ENCODE assay signal across 6 cellular contexts in genomic region chr16:30369091-30369937, GRCh38. TPM values are rescaled to one million over a fixed set of nuclear protein-coding genes. Genes with fewer than 3 reads are reported as not detected.
DNase-seq lines count a peak whose midpoint lies in the region; ATAC-seq and TF ChIP-seq lines count a peak whose summit lies in the region.

No MANE protein-coding gene starts in this region.

- 0 to 1% (median 0%) methylated on average over 10 to 45 of the region's 45 CpGs for WGBS in adrenal gland, 4 donors

- TF ChIP-seq POLR2A in HCT116 (IDR thresholded peaks at IDR 0.05; ENCODE audit: borderline replicate concordance, extremely low read depth, insufficient read depth, insufficient read length) (no peak), adrenal gland (IDR thresholded peaks at IDR 0.05) (peak in 1 of 2 donors; percentile 39)

- H3K27me3 ChIP-seq in HCT116 (ENCODE audit: insufficient read depth, low read length) (no peaks in the 10 kb centered on the region), adrenal gland (no peaks in the 10 kb centered on the region)

- BruUV-seq in HCT116 (replicated peaks; lab: Mats Ljungman, UMichigan): no TSS peak

- CTCF ChIA-PET in HCT116 (lab: Charles Lee): no interaction called here

- H4K20me1 ChIP-seq in HCT116 (ENCODE audit: insufficient read depth): no peaks in the 10 kb centered on the region

- H3K4me1 ChIP-seq in HCT116 (ENCODE audit: control insufficient read depth in 1 of 2, insufficient read depth in 2 of 2, low read length in 2 of 2): peaks cover 18 to 30% of the 10 kb centered on the region in 2 experiments
- peaks cover 23 to 39% of the 10 kb centered on the region in 2 donors for H3K4me1 ChIP-seq in adrenal gland (replicated peaks in 1 of 2)

- TF ChIP-seq CTCF in HCT116 (IDR thresholded peaks at IDR 0.05 in 2 of 3, conservative IDR thresholded peaks at IDR 0.05 in 1 of 3; ENCODE audit: borderline replicate concordance in 1 of 3, insufficient read depth in 1 of 3, low read depth in 2 of 3, low read length in 2 of 3) (no peak), adrenal gland (IDR thresholded peaks at IDR 0.05) (no peak)

- peak overlapping the region; percentile 82 for H3K9ac ChIP-seq in HCT116 (ENCODE audit: low read length)

- DNase-seq in HCT116 (ENCODE audit: low read depth, low spot score): no peak
- peak; percentile 51 to 76 (median 63) for DNase-seq in adrenal gland
- peak; percentile 20 for DNase-seq in myocyte (ENCODE audit: low read depth)
- DNase-seq in HCEC 1CT: no peak
- DNase-seq in NCI-H2227 (lab: John Stamatoyannopoulos, UW; ENCODE audit: unreplicated experiment): no peak

- H3K9me3 ChIP-seq in HCT116 (ENCODE audit: control insufficient read depth in 1 of 2, insufficient read depth in 1 of 2, low read depth in 1 of 2, low read length in 2 of 2): no peaks in the 10 kb centered on the region
- no peaks in the 10 kb centered on the region for H3K9me3 ChIP-seq in adrenal gland (replicated peaks in 1 of 3)

- H3K4me2 ChIP-seq in HCT116 (ENCODE audit: low read length): peak overlapping the region; percentile 92

- intact Hi-C loops in HCT116 (cut with micrococcal nuclease) (no loop called here), adrenal gland (cut with DNase I) (no loop called here)

- H3K27ac ChIP-seq in HCT116 (ENCODE audit: low read depth, low read length) (peak overlapping the region; percentile 84), adrenal gland (peak overlapping the region; percentile 7 to 98 (median 67))

- no peaks in the 10 kb centered on the region for H3K9me2 ChIP-seq in HCT116 (ENCODE audit: insufficient read depth)

- H3K79me2 ChIP-seq in HCT116 (ENCODE audit: insufficient read depth, low read length): peaks cover 56% of the 10 kb centered on the region

- POLR2A ChIA-PET in HCT116 (lab: Charles Lee): no interaction called here

- peak overlapping the region; percentile 79 to 87 for H3K4me3 ChIP-seq in HCT116 (replicated peaks in 1 of 2; ENCODE audit: low read depth in 1 of 2, low read length in 2 of 2)
- peak overlapping the region; percentile 38 to 98 (median 76) for H3K4me3 ChIP-seq in adrenal gland

- RAD21 ChIA-PET in HCT116 (lab: Charles Lee; ENCODE audit: low non-redundant PET in 1 of 2, low total read pairs in 2 of 2, uncharacterized antibody in 2 of 2, unreplicated experiment in 2 of 2): no interaction called here

- no peak overlapping the region for H2AFZ ChIP-seq in HCT116 (ENCODE audit: low read depth, low read length, poor library complexity, severe bottlenecking)

- TF ChIP-seq RAD21 in HCT116 (IDR thresholded peaks at IDR 0.05; ENCODE audit: low read depth): no peak

- peaks cover 14% of the 10 kb centered on the region in 2 experiments for H3K36me3 ChIP-seq in HCT116 (ENCODE audit: control insufficient read depth in 1 of 2, insufficient read depth in 2 of 2, low read length in 2 of 2)
- peaks cover 0 to 22% of the 10 kb centered on the region in 2 donors for H3K36me3 ChIP-seq in adrenal gland (replicated peaks in 1 of 2)

- ATAC-seq in HCT116 (no peak), GM18873 (IDR thresholded peaks at IDR 0.05; ENCODE audit: low FRiP score, unreplicated experiment) (no peak)

TF ChIP-seq in HCT116, 20 proteins besides CTCF, POLR2A, EP300 and RAD21:
- TF ChIP-seq ZBTB33 (IDR thresholded peaks at IDR 0.05; ENCODE audit: extremely low read depth, insufficient replicate concordance, low read length) (no peak), SRF (IDR thresholded peaks at IDR 0.05; ENCODE audit: low read depth) (no peak), EGR1 (IDR thresholded peaks at IDR 0.05; ENCODE audit: low read depth) (no peak), TCF7L2 (IDR thresholded peaks at IDR 0.05; ENCODE audit: borderline replicate concordance, extremely low read depth, insufficient read depth, insufficient read length) (no peak), POLR2AphosphoS5 (IDR thresholded peaks at IDR 0.05; ENCODE audit: low read depth, low read length) (no peak), EZH2 (IDR thresholded peaks at IDR 0.05) (no peak), ZNF274 (IDR thresholded peaks at IDR 0.05; ENCODE audit: low read depth, low read length) (no peak), CBX3 (IDR thresholded peaks at IDR 0.05; ENCODE audit: low read depth) (no peak), CEBPB (IDR thresholded peaks at IDR 0.05; ENCODE audit: low read depth) (no peak), SIN3A (IDR thresholded peaks at IDR 0.05; ENCODE audit: low read depth) (no peak), REST (IDR thresholded peaks at IDR 0.05; ENCODE audit: low read depth) (no peak), EZH2phosphoT487 (IDR thresholded peaks at IDR 0.05; ENCODE audit: borderline replicate concordance) (no peak), ATF3 (IDR thresholded peaks at IDR 0.05) (no peak), MAX (IDR thresholded peaks at IDR 0.05) (no peak), FOSL1 (IDR thresholded peaks at IDR 0.05; ENCODE audit: low read depth) (no peak), ELF1 (IDR thresholded peaks at IDR 0.05; ENCODE audit: borderline replicate concordance, low read depth) (no peak), ZFX (IDR thresholded peaks at IDR 0.05) (no peak)

RNA-seq across cellular contexts. Expression of gene TBC1D10B, which starts 1.0 kb away (rescaled TPM):
- 49.2 TPM for total RNA-seq in HCT116 (2021; ENCODE audit: unreplicated experiment)
- polyA plus RNA-seq in HCT116 (2012): 35.5 and 38.1 TPM in 2 replicates
- total RNA-seq in adrenal gland: 10 to 100 TPM; 37.6 to 67.7 (median 45.4) TPM
- polyA plus RNA-seq in adrenal gland: 10 to 100 TPM; 33.7 to 65.4 (median 44.3) TPM
- 40.3 and 50.5 TPM in 2 replicates for total RNA-seq in myocyte
- 40.4 TPM for polyA plus RNA-seq in myocyte (2012)

RNA-seq across cellular contexts. Expression of gene MYL11, which starts 5.3 kb away (rescaled TPM):
- not detected for total RNA-seq in HCT116 (2021; ENCODE audit: unreplicated experiment)
- 0.46 and 1.4 TPM in 2 replicates for polyA plus RNA-seq in HCT116 (2012)
- total RNA-seq in adrenal gland: 1 to 10 TPM in 1 of 8 donors, not detected in 7; 2.9 TPM
- 1 to 10 TPM in 1 of 3 donors, not detected in 2; 2.7 TPM for polyA plus RNA-seq in adrenal gland
- 6,226 and 7,274 TPM in 2 replicates for total RNA-seq in myocyte
- 6,177 TPM for polyA plus RNA-seq in myocyte (2012)

RNA-seq across cellular contexts. Expression of gene SEPTIN1, which starts 13.0 kb away (rescaled TPM):
- total RNA-seq in HCT116 (2021; ENCODE audit: unreplicated experiment) (3.4 TPM), adrenal gland (1 to 10 TPM in 7 of 8 donors, not detected in 1; 1.0 to 5.5 (median 2.8) TPM), myocyte (0.13 TPM in 1 of 2 replicates, not detected in the other)
- 2.3 and 2.4 TPM in 2 replicates for polyA plus RNA-seq in HCT116 (2012)
- 10 to 100 TPM in 1 of 3 donors, 1 to 10 TPM in 1, under 1 TPM in 1; 0.75 to 19.8 (median 9.3) TPM for polyA plus RNA-seq in adrenal gland
- 2.9 TPM for polyA plus RNA-seq in myocyte (2012)

RNA-seq across cellular contexts. Expression of gene CD2BP2, which starts 14.2 kb away (rescaled TPM):
- total RNA-seq in HCT116 (2021; ENCODE audit: unreplicated experiment) (51.8 TPM), adrenal gland (10 to 100 TPM; 27.5 to 95.8 (median 80.3) TPM), myocyte (41.1 and 51.1 TPM in 2 replicates)
- polyA plus RNA-seq in HCT116 (2012): 24.9 and 27.4 TPM in 2 replicates
- polyA plus RNA-seq in adrenal gland: 10 to 100 TPM; 53.5 to 95.6 (median 58.0) TPM
- 69.6 TPM for polyA plus RNA-seq in myocyte (2012)

RNA-seq across cellular contexts. Expression of gene ZNF48, which starts 25.9 kb away (rescaled TPM):
- total RNA-seq in HCT116 (2021; ENCODE audit: unreplicated experiment): 17.9 TPM
- 12.8 and 15.5 TPM in 2 replicates for polyA plus RNA-seq in HCT116 (2012)
- total RNA-seq in adrenal gland: 10 to 100 TPM in 3 of 8 donors, 1 to 10 TPM in 5; 7.3 to 23.8 (median 9.0) TPM
- 1 to 10 TPM; 2.6 to 5.6 (median 4.2) TPM for polyA plus RNA-seq in adrenal gland
- 13.2 and 20.8 TPM in 2 replicates for total RNA-seq in myocyte
- 7.8 TPM for polyA plus RNA-seq in myocyte (2012)

Comparison
In these comparisons a context has a peak if more than half of its experiments do, and no peak if none do; other contexts are left out.
1. DNase-seq: peak in adrenal gland (7 of 7) and myocyte (single experiment); none in HCT116 (single experiment), HCEC 1CT (single experiment) and NCI-H2227 (single experiment).
2. RNA of gene MYL11, which starts 5.3 kb away (total RNA-seq): 6,226 to 7,274 TPM in myocyte; not detected in HCT116 (single experiment) and 2.9 TPM in adrenal gland; every median in the first group is over 1,000 times any median in the second.